ENCODE assay signal across 8 cellular contexts in genomic region chr2:23404426-23404825, GRCh38. TPM values are rescaled to one million over a fixed set of nuclear protein-coding genes. Genes with fewer than 3 reads are reported as not detected.
DNase-seq lines count a peak whose midpoint lies in the region; TF ChIP-seq lines count a peak whose summit lies in the region.

No MANE protein-coding gene starts in this region.

- H3K27ac ChIP-seq in prostate gland, result peak overlapping the region; percentile 7 to 42

- DNase-seq in NCI-H524 (lab: John Stamatoyannopoulos, UW) (peak; percentile 14 to 74), NCI-H524 treated with DMSO at 0.1 percent for 48 hours (lab: John Stamatoyannopoulos, UW) (no peak), HFFc6 (peak; percentile 80), NCI-H1092 (lab: John Stamatoyannopoulos, UW) (peak; percentile 57), SW480 (ENCODE audit: low spot score) (peak; percentile 65), globus pallidus (ENCODE audit: low spot score) (peak; percentile 51), prostate gland (ENCODE audit: low spot score) (peak; percentile 59), NCI-H187 treated with DMSO at 0.1 percent for 48 hours (lab: John Stamatoyannopoulos, UW) (no peak)

- intact Hi-C loops in prostate gland (cut with DNase I), result no loop called here

- no peaks in the 10 kb centered on the region for H3K9me3 ChIP-seq in prostate gland

- TF ChIP-seq CTCF in HFFc6 (IDR thresholded peaks at IDR 0.05), result peak; percentile 68
- TF ChIP-seq CTCF in prostate gland (IDR thresholded peaks at IDR 0.05), result peak in 2 of 4 experiments; percentile 20 to 34

- peak overlapping the region; percentile 76 for H3K4me3 Mint-ChIP-seq in HFFc6

- H3K4me1 Mint-ChIP-seq in HFFc6 (ENCODE audit: low read depth), result peaks cover 35% of the 10 kb centered on the region

- no peak for TF ChIP-seq POLR2A in prostate gland (IDR thresholded peaks at IDR 0.05)

- H3K36me3 Mint-ChIP-seq in HFFc6 (ENCODE audit: low read depth), result peaks cover 5% of the 10 kb centered on the region; the same call in 1 of the 2 replicates

- no peaks in the 10 kb centered on the region for H3K9me3 Mint-ChIP-seq in HFFc6

- 3% methylated on average over 8 of the region's 8 CpGs for WGBS in prostate gland

- H3K4me3 ChIP-seq in prostate gland, result no peak overlapping the region

- H3K4me1 ChIP-seq in prostate gland (replicated peaks), result peaks cover 2% of the 10 kb centered on the region

- no peaks in the 10 kb centered on the region for H3K27me3 ChIP-seq in prostate gland (replicated peaks; ENCODE audit: insufficient read depth)

- no peaks in the 10 kb centered on the region; the same call in 1 of the 2 replicates for H3K27me3 Mint-ChIP-seq in HFFc6 (ENCODE audit: insufficient read depth)

- H3K27ac Mint-ChIP-seq in HFFc6, result peak overlapping the region; percentile 82

- H3K36me3 ChIP-seq in prostate gland, result no peaks in the 10 kb centered on the region

RNA-seq across cellular contexts. Expression of gene KLHL29, which starts 19.4 kb away (rescaled TPM):
- 1 to 10 TPM; 7.4 to 9.7 (median 8.6) TPM for total RNA-seq in HFFc6 (2021; fragmentation: NEBNext Ultra II Directional; extraction: Animal tissue kit (Norgen Biotek cat#: 25700))
- total RNA-seq in prostate gland, result 10 to 100 TPM; 23.3 to 24.8 TPM

Comparison
In these comparisons a context has a peak if more than half of its experiments do, and no peak if none do; other contexts are left out.
1. DNase-seq: peak in NCI-H524 (2 of 2), HFFc6 (single experiment), NCI-H1092 (single experiment), SW480 (single experiment), globus pallidus (single experiment) and prostate gland (single experiment); none in NCI-H524 treated with DMSO at 0.1 percent for 48 hours (single experiment) and NCI-H187 treated with DMSO at 0.1 percent for 48 hours (single experiment).